8 cellular contexts compared by ENCODE assay signal in the genomic region with DNA sequence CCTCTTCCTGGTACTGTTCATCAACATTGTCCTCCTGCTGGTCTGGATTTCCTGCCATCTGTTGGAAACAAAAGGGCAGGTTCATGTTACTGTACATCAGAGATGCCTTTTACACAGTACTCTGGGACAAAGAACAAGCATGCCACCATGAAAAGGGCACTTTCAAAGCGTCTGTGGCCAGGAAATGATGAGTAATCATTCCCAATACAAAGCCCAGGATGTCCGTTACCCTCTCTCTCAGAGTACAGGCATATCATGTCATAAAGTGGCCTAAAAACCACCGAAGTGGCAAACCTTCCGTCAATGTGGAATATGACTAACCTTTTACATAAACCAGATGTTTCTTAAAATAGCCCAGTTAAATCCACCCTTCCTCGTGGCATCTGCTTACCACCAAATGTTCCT.
DNase-seq lines count a peak whose midpoint lies in the region; ATAC-seq lines count a peak whose summit lies in the region.

No MANE protein-coding gene starts in this region.

- H3K27me3 Mint-ChIP-seq in stimulated activated memory B cell treated with anti-CD40 and anti-IgM and Interleukin-4, amounts not matched to agents 10 μg/mL and 1 μg/mL and 100 μg/mL, for 72 hours = no peaks in the 10 kb centered on the region

- peaks cover 0 to 5% of the 10 kb centered on the region in 2 donors for H3K4me1 ChIP-seq in aorta (ENCODE audit: control insufficient read depth in 1 of 2, insufficient read depth in 2 of 2, low read length in 2 of 2)

- ATAC-seq in HG03196 (IDR thresholded peaks at IDR 0.05; ENCODE audit: unreplicated experiment) (peak; percentile 84), aorta (ENCODE audit: low FRiP score) (no peak), GM19455 (IDR thresholded peaks at IDR 0.05; ENCODE audit: unreplicated experiment) (no peak), HG02973 (IDR thresholded peaks at IDR 0.05; ENCODE audit: unreplicated experiment) (no peak)
- peak; percentile 64 for ATAC-seq in stimulated activated memory B cell treated with anti-CD40 and anti-IgM and Interleukin-4, amounts not matched to agents 10 μg/mL and 1 μg/mL and 100 μg/mL, for 72 hours

- H3K27me3 ChIP-seq in aorta (ENCODE audit: control insufficient read depth in 1 of 2, insufficient read depth in 2 of 2, low read length in 1 of 2) = no peaks in the 10 kb centered on the region

- H3K4me3 Mint-ChIP-seq in stimulated activated memory B cell treated with anti-CD40 and anti-IgM and Interleukin-4, amounts not matched to agents 10 μg/mL and 1 μg/mL and 100 μg/mL, for 72 hours = no peak overlapping the region

- DNase-seq in EL (peak; percentile 78), RPMI7951 (ENCODE audit: low read depth) (peak; percentile 99), fibroblast of gingiva (ENCODE audit: low read depth) (peak; percentile 96), aorta (no peak)

- no peaks in the 10 kb centered on the region for H3K9me3 ChIP-seq in aorta (ENCODE audit: control insufficient read depth, low read length)

- H3K9me3 Mint-ChIP-seq in stimulated activated memory B cell treated with anti-CD40 and anti-IgM and Interleukin-4, amounts not matched to agents 10 μg/mL and 1 μg/mL and 100 μg/mL, for 72 hours = no peaks in the 10 kb centered on the region

- peaks cover 86% of the 10 kb centered on the region for H3K36me3 Mint-ChIP-seq in stimulated activated memory B cell treated with anti-CD40 and anti-IgM and Interleukin-4, amounts not matched to agents 10 μg/mL and 1 μg/mL and 100 μg/mL, for 72 hours

- peak overlapping the region; percentile 72 for H3K27ac Mint-ChIP-seq in stimulated activated memory B cell treated with anti-CD40 and anti-IgM and Interleukin-4, amounts not matched to agents 10 μg/mL and 1 μg/mL and 100 μg/mL, for 72 hours

- H3K4me1 Mint-ChIP-seq in stimulated activated memory B cell treated with anti-CD40 and anti-IgM and Interleukin-4, amounts not matched to agents 10 μg/mL and 1 μg/mL and 100 μg/mL, for 72 hours = peaks cover 12% of the 10 kb centered on the region

- no peak overlapping the region for H3K27ac ChIP-seq in aorta (ENCODE audit: low read depth in 1 of 2, low read length in 2 of 2)

- intact Hi-C loops in aorta (cut with DNase I) = no loop called here

- no peak overlapping the region for H3K4me3 ChIP-seq in aorta (ENCODE audit: low read length in 2 of 2)

- peaks cover 12 to 15% of the 10 kb centered on the region in 2 donors for H3K36me3 ChIP-seq in aorta (ENCODE audit: control insufficient read depth in 1 of 2, insufficient read depth in 2 of 2, low read length in 1 of 2)

- 7 to 14% methylated on average over 5 of the region's 5 CpGs for WGBS in aorta, 2 donors

Comparison
In these comparisons a context has a peak if more than half of its experiments do, and no peak if none do; other contexts are left out.
1. DNase-seq: peak in EL (single experiment), RPMI7951 (single experiment) and fibroblast of gingiva (single experiment); none in aorta (0 of 2).
2. ATAC-seq: peak in HG03196 (single experiment) and stimulated activated memory B cell treated with anti-CD40 and anti-IgM and Interleukin-4, amounts not matched to agents 10 μg/mL and 1 μg/mL and 100 μg/mL, for 72 hours (single experiment); none in aorta (single experiment), GM19455 (single experiment) and HG02973 (single experiment).